In the genomic region with DNA sequence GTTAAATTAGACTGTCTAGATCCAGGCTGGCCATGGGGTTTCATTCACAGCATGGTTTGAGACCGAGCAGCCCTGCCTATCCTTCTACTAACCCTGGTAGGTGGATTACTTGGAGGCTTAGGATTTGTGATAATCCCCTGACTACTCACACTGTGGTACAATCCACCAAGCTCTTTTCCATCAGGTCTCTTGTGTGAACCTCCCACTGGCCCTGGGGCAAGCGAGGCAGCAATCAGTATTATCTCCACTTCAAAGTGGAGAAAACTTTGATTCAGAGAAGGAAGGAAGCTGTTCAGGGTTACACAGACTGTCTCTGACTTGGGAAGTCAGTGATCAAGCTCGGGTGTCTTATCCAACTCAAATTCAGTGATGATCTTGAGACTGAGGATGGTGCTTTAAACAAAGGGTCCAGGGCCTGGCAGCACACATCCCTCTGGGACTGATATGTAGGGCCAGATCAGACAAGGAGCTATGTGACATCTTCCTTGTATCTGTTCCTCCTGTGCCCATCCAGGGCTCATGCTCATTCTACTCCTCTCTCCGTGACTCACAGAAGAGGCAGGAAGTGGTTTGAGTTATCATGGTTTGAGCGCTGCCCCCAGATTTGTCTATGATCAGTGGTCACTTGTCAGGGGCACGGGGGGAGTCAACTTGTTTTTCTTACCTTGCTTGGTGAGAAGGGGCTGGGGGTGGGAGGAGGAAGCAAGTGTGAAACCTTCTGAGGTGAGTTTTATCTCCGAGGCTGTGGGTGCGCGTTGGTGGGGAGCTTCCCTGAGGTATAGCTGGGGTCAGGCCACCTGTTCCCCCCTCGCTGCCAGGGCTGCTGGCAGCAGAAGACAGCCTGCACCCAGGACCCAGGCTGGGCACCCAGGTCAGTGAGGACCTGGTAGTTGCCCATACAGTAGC, we compare ENCODE assay signal across 8 cellular contexts. TPM values are rescaled to one million over a fixed set of nuclear protein-coding genes. Genes with fewer than 3 reads are reported as not detected.
DNase-seq lines count a peak whose midpoint lies in the region; ATAC-seq and TF ChIP-seq lines count a peak whose summit lies in the region.

No MANE protein-coding gene starts in this region.

- no peaks in the 10 kb centered on the region for H3K36me3 ChIP-seq in gastrocnemius medialis

- no peak overlapping the region for H3K4me3 Mint-ChIP-seq in glutamatergic neuron (ENCODE audit: unreplicated experiment)

- TF ChIP-seq POLR2A in gastrocnemius medialis (IDR thresholded peaks at IDR 0.05): no peak

- no peak overlapping the region for H3K27ac Mint-ChIP-seq in glutamatergic neuron (ENCODE audit: unreplicated experiment)

- intact Hi-C loops in gastrocnemius medialis (cut with DNase I; ENCODE audit: low total_unique reads): no loop called here

- H3K36me3 Mint-ChIP-seq in glutamatergic neuron (ENCODE audit: unreplicated experiment): no peaks in the 10 kb centered on the region

- peaks cover 3% of the 10 kb centered on the region for H3K27me3 Mint-ChIP-seq in glutamatergic neuron (ENCODE audit: unreplicated experiment)

- in situ Hi-C loops in gastrocnemius medialis (cut with MboI; ENCODE audit: low sequenced_read_pairs in 4 of 4): no loop called here

- H3K4me1 Mint-ChIP-seq in glutamatergic neuron (ENCODE audit: low read depth, unreplicated experiment): no peaks in the 10 kb centered on the region

- peaks cover 2% of the 10 kb centered on the region for H3K9me3 Mint-ChIP-seq in glutamatergic neuron (ENCODE audit: unreplicated experiment)

- H3K4me3 ChIP-seq in GM12865 (ENCODE audit: low read depth, low read length) (no peak overlapping the region), gastrocnemius medialis (no peak overlapping the region)

- TF ChIP-seq CTCF in GM12865 (IDR thresholded peaks at IDR 0.05; ENCODE audit: insufficient read depth, low read depth, low read length, missing control alignments) (no peak), gastrocnemius medialis (IDR thresholded peaks at IDR 0.05 in 4 of 5, conservative IDR thresholded peaks at IDR 0.05 in 1 of 5) (no peak), glutamatergic neuron (IDR thresholded peaks at IDR 0.05; ENCODE audit: partially characterized antibody, unreplicated experiment) (no peak)

- peak overlapping the region in 1 of 4 donors; percentile 29 for H3K27ac ChIP-seq in gastrocnemius medialis

- no peaks in the 10 kb centered on the region for H3K9me3 ChIP-seq in gastrocnemius medialis

- H3K4me1 ChIP-seq in gastrocnemius medialis: peaks cover 24 to 25% of the 10 kb centered on the region in 2 donors

- DNase-seq in GM12865 (ENCODE audit: low read depth): peak; percentile 83
- DNase-seq in OCI-M1 (lab: John Stamatoyannopoulos, UW): peak; percentile 55
- peak; percentile 85 for DNase-seq in activated gamma-delta T cell treated with Interleukin-2 at 50 U/mL for 16 hours
- DNase-seq in renal cortical epithelial cell (ENCODE audit: low read depth): peak; percentile 48
- no peak for DNase-seq in gastrocnemius medialis
- DNase-seq in NCI-H1417 treated with DMSO at 0.1 percent for 48 hours (lab: John Stamatoyannopoulos, UW): no peak
- no peak for DNase-seq in glutamatergic neuron

- ATAC-seq in HG02623 (IDR thresholded peaks at IDR 0.05; ENCODE audit: unreplicated experiment) (peak; percentile 35), gastrocnemius medialis (no peak)

- no peaks in the 10 kb centered on the region for H3K27me3 ChIP-seq in gastrocnemius medialis

RNA-seq across cellular contexts. Expression of a gene that starts 48.6 kb away (rescaled TPM):
- total RNA-seq in renal cortical epithelial cell (56.1 and 76.2 TPM in 2 replicates), gastrocnemius medialis (10 to 100 TPM in 2 of 4 donors, 1 to 10 TPM in 2; 5.9 to 11.8 (median 9.8) TPM), glutamatergic neuron (ENCODE audit: unreplicated experiment) (18.9 TPM)

Comparison
In these comparisons a context has a peak if more than half of its experiments do, and no peak if none do; other contexts are left out.
1. DNase-seq: peak in GM12865 (single experiment), OCI-M1 (single experiment), activated gamma-delta T cell treated with Interleukin-2 at 50 U/mL for 16 hours (single experiment) and renal cortical epithelial cell (single experiment); none in gastrocnemius medialis (0 of 2), NCI-H1417 treated with DMSO at 0.1 percent for 48 hours (single experiment) and glutamatergic neuron (single experiment).